ENCODE assay signal across 8 cellular contexts in the genomic region with DNA sequence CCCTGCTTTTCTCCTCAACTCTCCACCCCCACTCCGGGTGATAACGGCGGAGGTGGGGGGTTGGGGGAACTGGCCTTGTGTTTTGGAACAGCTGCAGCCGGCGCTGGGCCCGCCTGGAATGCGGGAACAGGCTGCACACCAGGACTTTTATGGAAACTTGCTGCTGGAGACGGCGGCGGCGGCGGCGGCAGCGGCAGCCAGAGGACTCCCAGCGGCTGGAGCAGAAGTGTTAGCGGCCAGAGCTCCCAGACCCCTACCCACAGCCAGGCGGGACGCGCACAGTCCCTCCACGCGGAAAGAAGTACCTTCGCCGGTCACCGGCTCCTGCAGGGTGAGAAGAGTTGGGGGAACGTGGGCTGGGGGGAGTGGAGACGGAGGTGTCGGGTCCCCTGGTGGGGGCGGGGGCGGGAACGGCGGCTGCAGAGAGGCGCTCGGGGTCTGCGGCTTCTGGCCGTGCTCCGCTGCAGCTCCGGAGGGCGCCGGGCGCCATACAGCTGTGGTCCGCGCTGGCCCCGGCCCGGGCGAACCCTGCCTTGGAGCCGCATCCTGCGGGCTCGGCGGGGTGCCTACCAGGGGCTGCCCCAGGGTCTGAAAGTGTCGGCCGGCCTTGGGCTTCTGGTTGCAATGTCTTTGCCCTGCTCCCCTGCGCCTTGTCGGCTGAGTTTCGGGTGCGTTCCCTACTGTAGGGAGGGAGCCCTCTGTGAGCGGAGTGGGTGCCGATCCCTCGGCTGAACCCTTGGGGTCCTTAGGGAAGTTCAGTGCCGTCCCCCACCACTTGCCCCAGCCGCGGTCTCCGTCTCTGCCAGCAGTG. TPM values are rescaled to one million over a fixed set of nuclear protein-coding genes. Genes with fewer than 3 reads are reported as not detected.
DNase-seq lines count a peak whose midpoint lies in the region; ATAC-seq and TF ChIP-seq lines count a peak whose summit lies in the region.

NEXN (plus strand) TSS at position 196 of the 811 bp plus-strand sequence. CDS start 27,483 bp downstream, outside the sequence.

- TF ChIP-seq CTCF in AG10803 (conservative IDR thresholded peaks at IDR 0.05; ENCODE audit: low read length), result no peak
- TF ChIP-seq CTCF in VCaP (conservative IDR thresholded peaks at IDR 0.05), result no peak
- no peak for TF ChIP-seq CTCF in left lung (IDR thresholded peaks at IDR 0.05)

- H3K36me3 ChIP-seq in ectodermal cell (ENCODE audit: control insufficient read depth, insufficient read depth, low read length), result no peaks in the 10 kb centered on the region
- no peaks in the 10 kb centered on the region for H3K36me3 ChIP-seq in left lung

- H3K4me3 ChIP-seq in AG10803 (ENCODE audit: low read length), result peak within 1 kb of the TSS; percentile 92
- peak within 1 kb of the TSS; percentile 89 for H3K4me3 ChIP-seq in ectodermal cell (ENCODE audit: insufficient read depth, low read depth, low read length)
- peak within 1 kb of the TSS; percentile 54 to 73 for H3K4me3 ChIP-seq in left lung

- ATAC-seq in GM18907 (IDR thresholded peaks at IDR 0.05; ENCODE audit: unreplicated experiment) (peak; percentile 67), left lung (peak; percentile 83)

- H3K9me3 ChIP-seq in ectodermal cell (ENCODE audit: control insufficient read depth, low read length), result no peaks in the 10 kb centered on the region
- no peaks in the 10 kb centered on the region for H3K9me3 ChIP-seq in left lung

- 0 to 1% methylated on average over 59 to 62 of the region's 62 CpGs for WGBS in ectodermal cell, 2 experiments

- peak; percentile 85 for DNase-seq in AG10803 (ENCODE audit: low read depth)
- peak; percentile 81 for DNase-seq in HK-2 (ENCODE audit: unreplicated experiment)
- DNase-seq in left lung, result peak; percentile 77 to 84
- DNase-seq in stimulated activated CD4-positive, alpha-beta T cell treated with anti-CD3 and anti-CD28 coated beads, Interleukin-2, amount 100 ng/mL, for 24 hours, result peak; percentile 23 to 40
- DNase-seq in NCI-H1694 (lab: John Stamatoyannopoulos, UW), result no peak

- H3K4me1 ChIP-seq in ectodermal cell (ENCODE audit: control insufficient read depth, insufficient read depth, low read length), result no peaks in the 10 kb centered on the region
- peaks cover 0 to 10% of the 10 kb centered on the region in 2 donors for H3K4me1 ChIP-seq in left lung

- H3K27ac ChIP-seq in VCaP, result peak within 1 kb of the TSS; percentile 41; the same call in 1 of the 2 replicates
- H3K27ac ChIP-seq in ectodermal cell (ENCODE audit: insufficient read depth, low read depth, low read length, poor library complexity, severe bottlenecking), result peak within 1 kb of the TSS; percentile 91
- H3K27ac ChIP-seq in left lung, result peak within 1 kb of the TSS; percentile 82 to 89

- intact Hi-C loops in left lung (cut with DNase I), result loop anchor here in 1 of 2 donors (10.0 kb wide), 1 partner anchor 64 kb away; no protein-coding TSS in a partner anchor

- no peaks in the 10 kb centered on the region for H3K27me3 ChIP-seq in ectodermal cell (ENCODE audit: control insufficient read depth, insufficient read depth, low read length, poor library complexity, severe bottlenecking)
- peaks cover 0 to 14% of the 10 kb centered on the region in 2 donors for H3K27me3 ChIP-seq in left lung

RNA-seq across cellular contexts. Expression of gene NEXN, which starts in this region (rescaled TPM):
- polyA plus RNA-seq in ectodermal cell (2013, experiment 1 of 4), result 7.8 TPM
- polyA plus RNA-seq in ectodermal cell (2013, experiment 2 of 4), result 10.9 TPM
- 4.6 TPM for polyA plus RNA-seq in ectodermal cell (2013, experiment 3 of 4)
- 6.8 TPM for polyA plus RNA-seq in ectodermal cell (2013, experiment 4 of 4)
- total RNA-seq in left lung, result 10 to 100 TPM; 17.9 to 26.7 TPM

Comparison
In these comparisons a context has a peak if more than half of its experiments do, and no peak if none do; other contexts are left out.
1. H3K27ac ChIP-seq: peak in every context shown above with its lines; median percentile 91 in ectodermal cell; 86 in left lung; 41 in VCaP.